In genomic region chr14:51165415-51165814, GRCh38 we compare ENCODE assay signal across 22 cellular contexts.
DNase-seq lines count a peak whose midpoint lies in the region; ATAC-seq, FAIRE-seq and TF ChIP-seq lines count a peak whose summit lies in the region.
"Had no signal": no experiment of that assay in that cellular context is flagged by ENCODE, and none has a peak within 500 bp of the region (broad histone marks: within the 10 kb centered on the region; RNA-seq: fewer than 3 reads in every experiment).

No MANE protein-coding gene starts in this region.

- H3K36me3 ChIP-seq in GM23248 (ENCODE audit: low read depth) = no peaks in the 10 kb centered on the region
- no peaks in the 10 kb centered on the region for H3K36me3 ChIP-seq in bronchial epithelial cell (ENCODE audit: control insufficient read depth, insufficient read depth, low read length)
- no peaks in the 10 kb centered on the region for H3K36me3 ChIP-seq in upper lobe of left lung
- no peaks in the 10 kb centered on the region for H3K36me3 ChIP-seq in stomach
- H3K36me3 ChIP-seq: BLaER1 treated with 17β-estradiol and CSF1 and Interleukin-3, amounts not matched to agents 10 nM and 100 nM had no signal

- in situ Hi-C loops in GM23248 (cut with MboI) = no loop called here

- H3K36me3 Mint-ChIP-seq in glutamatergic neuron (ENCODE audit: unreplicated experiment) = no peaks in the 10 kb centered on the region
- H3K36me3 Mint-ChIP-seq: CD8-positive, alpha-beta T cell had no signal

- H3K9me2 ChIP-seq in GM23248 (ENCODE audit: insufficient read depth) = no peaks in the 10 kb centered on the region

- peak overlapping the region; percentile 43 for H3K27ac Mint-ChIP-seq in glutamatergic neuron (ENCODE audit: unreplicated experiment)
- H3K27ac Mint-ChIP-seq: B cell; CD8-positive, alpha-beta T cell; HFFc6 had no signal

- no peak overlapping the region for H3K4me2 ChIP-seq in GM23248 (ENCODE audit: unreplicated experiment)
- H3K4me2 ChIP-seq: BLaER1 treated with 17β-estradiol and CSF1 and Interleukin-3, amounts not matched to agents 10 nM and 100 nM had no signal

- TF ChIP-seq POLR2A in upper lobe of left lung (IDR thresholded peaks at IDR 0.05) (no peak), stomach (IDR thresholded peaks at IDR 0.05) (no peak)

- H3K4me1 ChIP-seq in GM23248 (ENCODE audit: insufficient read depth) = peaks cover 11% of the 10 kb centered on the region
- peaks cover 0 to 10% (median 0%) of the 10 kb centered on the region in 4 donors for H3K4me1 ChIP-seq in upper lobe of left lung
- no peaks in the 10 kb centered on the region for H3K4me1 ChIP-seq in stomach
- H3K4me1 ChIP-seq: BLaER1 treated with 17β-estradiol and CSF1 and Interleukin-3, amounts not matched to agents 10 nM and 100 nM had no signal

- no peaks in the 10 kb centered on the region for H3K9me3 ChIP-seq in GM23248 (ENCODE audit: low read depth)
- no peaks in the 10 kb centered on the region for H3K9me3 ChIP-seq in upper lobe of left lung
- no peaks in the 10 kb centered on the region for H3K9me3 ChIP-seq in stomach
- H3K9me3 ChIP-seq: BLaER1 treated with 17β-estradiol and CSF1 and Interleukin-3, amounts not matched to agents 10 nM and 100 nM had no signal

- peaks cover 32% of the 10 kb centered on the region for H3K4me1 Mint-ChIP-seq in glutamatergic neuron (ENCODE audit: low read depth, unreplicated experiment)

- no peak overlapping the region for H3K27ac ChIP-seq in GM23248
- H3K27ac ChIP-seq in upper lobe of left lung = no peak overlapping the region
- H3K27ac ChIP-seq in stomach = no peak overlapping the region
- H3K27ac ChIP-seq: BLaER1 treated with 17β-estradiol and CSF1 and Interleukin-3, amounts not matched to agents 10 nM and 100 nM; HL-60 had no signal

- no peak for ATAC-seq in upper lobe of left lung (ENCODE audit: low FRiP score in 2 of 2)
- ATAC-seq: CD8-positive, alpha-beta T cell; HCT116 had no signal

- no peak for TF ChIP-seq CTCF in bronchial epithelial cell (IDR thresholded peaks at IDR 0.05; ENCODE audit: insufficient read depth, low read length, severe bottlenecking)
- no peak for TF ChIP-seq CTCF in glutamatergic neuron (IDR thresholded peaks at IDR 0.05; ENCODE audit: partially characterized antibody, unreplicated experiment)
- no peak for TF ChIP-seq CTCF in upper lobe of left lung (IDR thresholded peaks at IDR 0.05)
- no peak for TF ChIP-seq CTCF in stomach (IDR thresholded peaks at IDR 0.05)

- no peak overlapping the region for H2AFZ ChIP-seq in GM23248

- no peak overlapping the region for H3K4me3 Mint-ChIP-seq in glutamatergic neuron (ENCODE audit: unreplicated experiment)
- H3K4me3 Mint-ChIP-seq: B cell; CD8-positive, alpha-beta T cell; HFFc6 had no signal

- TF ChIP-seq EP300 in upper lobe of left lung (IDR thresholded peaks at IDR 0.05) (no peak), stomach (IDR thresholded peaks at IDR 0.05) (no peak)

- H3K27me3 ChIP-seq in GM23248 (replicated peaks; ENCODE audit: insufficient read depth) = peaks cover 21% of the 10 kb centered on the region
- no peaks in the 10 kb centered on the region for H3K27me3 ChIP-seq in bronchial epithelial cell (ENCODE audit: control insufficient read depth, insufficient read depth, low read length)
- no peaks in the 10 kb centered on the region for H3K27me3 ChIP-seq in upper lobe of left lung
- H3K27me3 ChIP-seq in stomach = no peaks in the 10 kb centered on the region
- H3K27me3 ChIP-seq: BLaER1 treated with 17β-estradiol and CSF1 and Interleukin-3, amounts not matched to agents 10 nM and 100 nM had no signal

- no peak overlapping the region for H3K4me3 ChIP-seq in GM23248
- no peak overlapping the region for H3K4me3 ChIP-seq in bronchial epithelial cell (ENCODE audit: low read depth, low read length)
- no peak overlapping the region for H3K4me3 ChIP-seq in upper lobe of left lung
- no peak overlapping the region for H3K4me3 ChIP-seq in stomach
- H3K4me3 ChIP-seq: BLaER1 treated with 17β-estradiol and CSF1 and Interleukin-3, amounts not matched to agents 10 nM and 100 nM had no signal

- no peak for FAIRE-seq in bronchial epithelial cell (lab: Jason Lieb, UNC)
- FAIRE-seq: GM12892, GM18507 had no signal

- WGBS in GM23248 (ENCODE audit: low coverage in 1 of 2, low lambda C conversion rate in 2 of 2, missing lambda C conversion rate in 2 of 2), 2 experiments = 33 to 41% methylated on average over 3 of the region's 3 CpGs
- WGBS in upper lobe of left lung, 2 donors = 85 to 87% methylated on average over 3 of the region's 3 CpGs
- 66 to 90% (median 71%) methylated on average over 3 of the region's 3 CpGs for WGBS in stomach, 5 donors

- DNase-seq in Daoy (ENCODE audit: low read depth) = peak; percentile 12
- DNase-seq in GM23248 = peak; percentile 46
- DNase-seq in bronchial epithelial cell (ENCODE audit: low read depth) = peak; percentile 51
- DNase-seq in glutamatergic neuron = no peak
- no peak for DNase-seq in activated CD4-positive, alpha-beta T cell treated with anti-CD3 and anti-CD28 coated beads for 4 hours
- no peak for DNase-seq in upper lobe of left lung
- no peak for DNase-seq in stomach
- no peak for DNase-seq in NCI-H1048 (lab: John Stamatoyannopoulos, UW)
- DNase-seq: CD8-positive, alpha-beta T cell; DMS 273 treated with DMSO at 0.1 percent for 48 hours; DMS53; DND-41; GDM1; GOT3; H7; HFFc6 had no signal

- H3K79me2 ChIP-seq in GM23248 (ENCODE audit: insufficient read depth) = no peaks in the 10 kb centered on the region

- H3F3A ChIP-seq in GM23248 (ENCODE audit: insufficient read depth) = peaks cover 4% of the 10 kb centered on the region; the same call in 1 of the 2 replicates

- no peaks in the 10 kb centered on the region for H4K20me1 ChIP-seq in GM23248 (ENCODE audit: insufficient read depth)
- H4K20me1 ChIP-seq: BLaER1 treated with 17β-estradiol and CSF1 and Interleukin-3, amounts not matched to agents 10 nM and 100 nM had no signal

- H3K27me3 Mint-ChIP-seq in glutamatergic neuron (ENCODE audit: unreplicated experiment) = no peaks in the 10 kb centered on the region
- H3K27me3 Mint-ChIP-seq: B cell had no signal

- no peaks in the 10 kb centered on the region for H3K9me3 Mint-ChIP-seq in glutamatergic neuron (ENCODE audit: unreplicated experiment)
- H3K9me3 Mint-ChIP-seq: CD8-positive, alpha-beta T cell; HFFc6 had no signal

- no peak overlapping the region for H3K9ac ChIP-seq in GM23248
- H3K9ac ChIP-seq: BLaER1 treated with 17β-estradiol and CSF1 and Interleukin-3, amounts not matched to agents 10 nM and 100 nM had no signal

- intact Hi-C loops in stomach (cut with DNase I; ENCODE audit: low total_unique reads) = no loop called here

Comparison
In these comparisons a context has a peak if more than half of its experiments do, and no peak if none do; other contexts are left out.
1. DNase-seq: peak in Daoy (single experiment), GM23248 (single experiment) and bronchial epithelial cell (single experiment); none in glutamatergic neuron (single experiment), activated CD4-positive, alpha-beta T cell treated with anti-CD3 and anti-CD28 coated beads for 4 hours (0 of 2), upper lobe of left lung (0 of 2), stomach (single experiment) and NCI-H1048 (single experiment).